Comparison of ENCODE assay signal across 8 cellular contexts in the genomic region with DNA sequence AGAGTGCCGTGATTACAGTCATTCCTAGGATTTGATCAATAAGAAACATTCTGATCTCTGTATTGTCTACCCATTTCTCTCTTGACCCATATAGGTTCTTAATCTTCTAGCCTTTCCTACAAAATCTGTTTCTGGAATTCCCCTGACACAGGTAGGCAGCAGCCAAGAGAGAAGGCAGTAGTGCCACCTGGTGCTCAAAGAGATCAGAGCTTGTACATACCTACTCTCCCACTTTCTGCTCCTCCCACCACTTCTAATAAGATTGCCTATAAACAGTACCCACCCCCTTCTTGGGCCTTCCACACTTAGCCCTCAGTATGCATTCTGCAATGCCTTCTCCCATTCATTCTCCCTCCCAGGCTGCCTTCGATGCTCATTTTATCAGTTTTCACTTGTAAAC.
A peak's percentile ranks its signal among the peaks of the same experiment; 100 is the strongest.
DNase-seq lines count a peak whose midpoint lies in the region; ATAC-seq and TF ChIP-seq lines count a peak whose summit lies in the region.

No MANE protein-coding gene starts in this region.

- H3K4me1 ChIP-seq in SK-N-SH (ENCODE audit: control insufficient read depth in 1 of 2, insufficient read depth in 2 of 2, low read depth in 1 of 2, low read length in 1 of 2): no peaks in the 10 kb centered on the region
- H3K4me1 ChIP-seq in effector memory CD4-positive, alpha-beta T cell (ENCODE audit: control insufficient read depth, insufficient read depth, low read length, poor library complexity, severe bottlenecking): no peaks in the 10 kb centered on the region

- DNase-seq in SK-N-SH (peak; percentile 12), NCI-H524 (lab: John Stamatoyannopoulos, UW) (peak; percentile 10 to 65), renal cortical epithelial cell (ENCODE audit: low read depth) (peak; percentile 42), AG20443 (ENCODE audit: low spot score) (no peak), epidermal melanocyte (ENCODE audit: insufficient read length, low spot score) (no peak)
- DNase-seq in effector memory CD4-positive, alpha-beta T cell: peak in 2 of 3 donors; percentile 3 to 24

- no peak overlapping the region for H2AFZ ChIP-seq in SK-N-SH (ENCODE audit: low read depth)

- ATAC-seq in SK-N-SH treated with all-trans-retinoic acid at 6 μM for 48 hours (no peak; the same call in 2 of the 3 replicates), HG02870 (IDR thresholded peaks at IDR 0.05; ENCODE audit: unreplicated experiment) (peak; percentile 57)

- H3K36me3 ChIP-seq in SK-N-SH (replicated peaks in 1 of 2; ENCODE audit: control insufficient read depth in 1 of 2, insufficient read depth in 2 of 2, low read length in 1 of 2): no peaks in the 10 kb centered on the region
- H3K36me3 ChIP-seq in effector memory CD4-positive, alpha-beta T cell (ENCODE audit: control insufficient read depth, insufficient read depth, low read length): no peaks in the 10 kb centered on the region

- no peaks in the 10 kb centered on the region for H3K79me2 ChIP-seq in SK-N-SH (ENCODE audit: insufficient read depth)

- no peak overlapping the region for H3K4me3 ChIP-seq in SK-N-SH (ENCODE audit: low read depth in 2 of 2, low read length in 1 of 2)
- no peak overlapping the region for H3K4me3 ChIP-seq in effector memory CD4-positive, alpha-beta T cell (ENCODE audit: insufficient read depth, low read depth, low read length, poor library complexity, severe bottlenecking)

- CTCF ChIA-PET in SK-N-SH (lab: Yijun Ruan, JAX): interaction anchor here (0.6 to 1.3 kb wide), 7 partner anchors 10 to 1179 kb away, joined by 3 to 5 read pairs (median 3); no protein-coding TSS in a partner anchor

- H3F3A ChIP-seq in SK-N-SH (replicated peaks; ENCODE audit: insufficient read depth): no peaks in the 10 kb centered on the region

- H3K27ac ChIP-seq in SK-N-SH (ENCODE audit: low read depth in 2 of 2, low read length in 1 of 2): no peak overlapping the region
- H3K27ac ChIP-seq in effector memory CD4-positive, alpha-beta T cell (ENCODE audit: insufficient read depth, low read length, poor library complexity, severe bottlenecking): no peak overlapping the region

- no peaks in the 10 kb centered on the region for H3K27me3 ChIP-seq in SK-N-SH (ENCODE audit: insufficient read depth)
- H3K27me3 ChIP-seq in effector memory CD4-positive, alpha-beta T cell (replicated peaks; ENCODE audit: control insufficient read depth, insufficient read depth, low read length, poor library complexity, severe bottlenecking): no peaks in the 10 kb centered on the region

- WGBS in SK-N-SH (ENCODE audit: low lambda C conversion rate): 35% methylated on average over 2 of the region's 2 CpGs

- no peaks in the 10 kb centered on the region for H4K20me1 ChIP-seq in SK-N-SH (ENCODE audit: insufficient read depth)

- no peak for TF ChIP-seq EP300 in SK-N-SH (IDR thresholded peaks at IDR 0.05; ENCODE audit: borderline replicate concordance in 1 of 2, low read depth in 1 of 2, low read length in 1 of 2)

- H3K9ac ChIP-seq in SK-N-SH: no peak overlapping the region

- peak; percentile 32; the same call in 1 of the 2 replicates for TF ChIP-seq CTCF in SK-N-SH (IDR thresholded peaks at IDR 0.05)

- no peak overlapping the region for H3K4me2 ChIP-seq in SK-N-SH

- H3K9me2 ChIP-seq in SK-N-SH: no peaks in the 10 kb centered on the region

- POLR2A ChIA-PET in SK-N-SH (lab: Yijun Ruan, JAX): no interaction called here

- H3K9me3 ChIP-seq in SK-N-SH: no peaks in the 10 kb centered on the region
- H3K9me3 ChIP-seq in effector memory CD4-positive, alpha-beta T cell (ENCODE audit: control insufficient read depth, low read length): no peaks in the 10 kb centered on the region

- peak; percentile 86 for TF ChIP-seq RAD21 in SK-N-SH (IDR thresholded peaks at IDR 0.05; ENCODE audit: low read length)

TF ChIP-seq in SK-N-SH, 30 proteins besides CTCF, POLR2A, EP300 and RAD21:
- TF ChIP-seq SMC3 (IDR thresholded peaks at IDR 0.05; ENCODE audit: low read depth, low read length) (peak; percentile 61; the same call in 1 of the 2 replicates), RXRA (IDR thresholded peaks at IDR 0.05; ENCODE audit: borderline replicate concordance, low read depth) (no peak)
TF ChIP-seq in SK-N-SH: peak in this region for 1.

TF ChIP-seq in SK-N-SH treated with all-trans-retinoic acid at 6 μM for 48 hours, 23 proteins besides CTCF, POLR2A, EP300 and RAD21:
- no peak for TF ChIP-seq BACH2 (CRISPR knock-in tag; IDR thresholded peaks at IDR 0.05; ENCODE audit: borderline replicate concordance)
- no peak for TF ChIP-seq TCF4 (CRISPR knock-in tag; IDR thresholded peaks at IDR 0.05; ENCODE audit: borderline replicate concordance)
- TF ChIP-seq RARB (CRISPR knock-in tag; IDR thresholded peaks at IDR 0.05): no peak

Comparison
In these comparisons a context has a peak if more than half of its experiments do, and no peak if none do; other contexts are left out.
1. DNase-seq: peak in SK-N-SH (single experiment), NCI-H524 (2 of 2), effector memory CD4-positive, alpha-beta T cell (2 of 3) and renal cortical epithelial cell (single experiment); none in AG20443 (single experiment) and epidermal melanocyte (single experiment).